ENCODE assay signal across 24 cellular contexts in genomic region chr16:8727084-8727590, GRCh38. TPM values are rescaled to one million over a fixed set of nuclear protein-coding genes. Genes with fewer than 3 reads are reported as not detected.
DNase-seq lines count a peak whose midpoint lies in the region; TF ChIP-seq lines count a peak whose summit lies in the region.
"Had no signal": no experiment of that assay in that cellular context is flagged by ENCODE, and none has a peak within 500 bp of the region (broad histone marks: within the 10 kb centered on the region; RNA-seq: fewer than 3 reads in every experiment).

No MANE protein-coding gene starts in this region.

- H3K27ac ChIP-seq in cingulate gyrus (ENCODE audit: low read depth, low read length), result peak overlapping the region; percentile 15
- no peak overlapping the region for H3K27ac ChIP-seq in neural progenitor cell
- H3K27ac ChIP-seq: PC-9, SJSA1 had no signal

- no peak overlapping the region for H2AFZ ChIP-seq in neural progenitor cell (replicated peaks)
- H2AFZ ChIP-seq: PC-9 had no signal

- H3K4me1 Mint-ChIP-seq in neural progenitor cell, result peaks cover 44% of the 10 kb centered on the region
- H3K4me1 Mint-ChIP-seq in type B pancreatic cell (ENCODE audit: unreplicated experiment), result peaks cover 12% of the 10 kb centered on the region

- no peak overlapping the region for H3K9ac ChIP-seq in neural progenitor cell

- no peak overlapping the region for H3K4me2 ChIP-seq in neural progenitor cell
- H3K4me2 ChIP-seq: PC-9 had no signal

- peaks cover 34% of the 10 kb centered on the region for H3K36me3 Mint-ChIP-seq in neural progenitor cell
- H3K36me3 Mint-ChIP-seq in type B pancreatic cell, result peaks cover 8% of the 10 kb centered on the region

- no peak overlapping the region for H3K4me3 ChIP-seq in neural progenitor cell
- H3K4me3 ChIP-seq: PC-9, SJSA1 had no signal

- H3K36me3 ChIP-seq in neural progenitor cell, result no peaks in the 10 kb centered on the region
- H3K36me3 ChIP-seq: BE2C, SJSA1 had no signal

- peaks cover 9% of the 10 kb centered on the region for H3K9me3 Mint-ChIP-seq in neural progenitor cell
- H3K9me3 Mint-ChIP-seq in type B pancreatic cell, result no peaks in the 10 kb centered on the region

- no peak overlapping the region for H3K4me3 Mint-ChIP-seq in neural progenitor cell
- peak overlapping the region; percentile 2 for H3K4me3 Mint-ChIP-seq in type B pancreatic cell

- H3K9me3 ChIP-seq in neural progenitor cell (ENCODE audit: low read depth), result no peaks in the 10 kb centered on the region
- H3K9me3 ChIP-seq: BE2C, SJSA1 had no signal

- H4K20me1 ChIP-seq in neural progenitor cell (ENCODE audit: low read depth), result no peaks in the 10 kb centered on the region

- H3K79me2 ChIP-seq in neural progenitor cell (ENCODE audit: low read depth), result no peaks in the 10 kb centered on the region

- peaks cover under 1% of the 10 kb centered on the region for H3F3A ChIP-seq in neural progenitor cell (ENCODE audit: low read depth)

- peaks cover 4% of the 10 kb centered on the region for H3K27me3 Mint-ChIP-seq in neural progenitor cell (ENCODE audit: insufficient read depth, low read depth)
- no peaks in the 10 kb centered on the region for H3K27me3 Mint-ChIP-seq in type B pancreatic cell

- TF ChIP-seq CTCF in neural progenitor cell (IDR thresholded peaks at IDR 0.05) (no peak), type B pancreatic cell (conservative IDR thresholded peaks at IDR 0.05) (no peak)

- H3K4me1 ChIP-seq in neural progenitor cell, result no peaks in the 10 kb centered on the region
- H3K4me1 ChIP-seq: SJSA1 had no signal

- H3K27me3 ChIP-seq in neural progenitor cell, result no peaks in the 10 kb centered on the region
- H3K27me3 ChIP-seq: BE2C, SJSA1 had no signal

- peak; percentile 46 for DNase-seq in NCI-H82 (lab: John Stamatoyannopoulos, UW)
- no peak for DNase-seq in NCI-H82 treated with DMSO at 0.1 percent for 48 hours (lab: John Stamatoyannopoulos, UW; ENCODE audit: unreplicated experiment)
- no peak for DNase-seq in neural progenitor cell (ENCODE audit: low spot score)
- DNase-seq in type B pancreatic cell (ENCODE audit: extremely low spot score, unreplicated experiment), result no peak
- no peak for DNase-seq in activated naive CD4-positive, alpha-beta T cell (lab: John Stamatoyannopoulos, UW)
- no peak for DNase-seq in mesenteric fat pad (ENCODE audit: low spot score)
- DNase-seq in NCI-H226, result no peak
- DNase-seq: 8988T, ACHN, BE2C, Calu3, Karpas-422, NCI-H1092 treated with DMSO at 0.1 percent for 48 hours, NCI-H1436, NCI-H187, NCI-H2081 treated with DMSO at 0.1 percent for 48 hours, NCI-H446, NCI-H524 treated with DMSO at 0.1 percent for 48 hours, NCI-H774, PC-9, Right ventricle myocardium superior had no signal

- H3K27ac Mint-ChIP-seq in neural progenitor cell (peak overlapping the region; percentile 42), type B pancreatic cell (no peak overlapping the region)

RNA-seq across cellular contexts. Expression of gene ABAT, which starts 52.7 kb away (rescaled TPM):
- total RNA-seq in neural progenitor cell (ENCODE audit: low replicate concordance), result 7.3 and 7.9 TPM in 2 replicates
- 21.1 and 32.1 TPM in 2 replicates for total RNA-seq in type B pancreatic cell (ENCODE audit: low replicate concordance)
- total RNA-seq in mesenteric fat pad, result 4.4 TPM
- total RNA-seq: HT1080 had no signal
